1 cellular context compared by ENCODE assay signal in genomic region chr7:15015545-15016314, GRCh38.
TF ChIP-seq lines count a peak whose summit lies in the region.

No MANE protein-coding gene starts in this region.

TF ChIP-seq in HEK293, 187 proteins besides CTCF, POLR2A, EP300 and RAD21 (continued from another document):
- TF ChIP-seq ATF2 (tag by site-specific recombination; IDR thresholded peaks at IDR 0.05; ENCODE audit: low read depth) (no peak), ZBTB8A (tag by site-specific recombination; IDR thresholded peaks at IDR 0.05) (no peak), ZNF394 (tag by site-specific recombination; IDR thresholded peaks at IDR 0.05; ENCODE audit: borderline replicate concordance) (no peak), ZSCAN4 (tag by site-specific recombination; IDR thresholded peaks at IDR 0.05) (no peak), BCL11A (tag by site-specific recombination; IDR thresholded peaks at IDR 0.05; ENCODE audit: low read depth) (no peak)
